In genomic region chr2:113541200-113541983, GRCh38 we compare ENCODE assay signal across 9 cellular contexts. TPM values are rescaled to one million over a fixed set of nuclear protein-coding genes. Genes with fewer than 3 reads are reported as not detected.
DNase-seq lines count a peak whose midpoint lies in the region; ATAC-seq and TF ChIP-seq lines count a peak whose summit lies in the region.
"Not testable (repeated sequence)": the region's sequence is repeated elsewhere in the genome, so short reads cannot be mapped to it uniquely, and the experiment has no call there.
"Had no signal": no experiment of that assay in that cellular context is flagged by ENCODE, and none has a peak within 500 bp of the region (broad histone marks: within the 10 kb centered on the region; RNA-seq: fewer than 3 reads in every experiment).

No MANE protein-coding gene starts in this region.

- no CpG with 5 or more reads among the region's 72 CpGs for WGBS in iPS DF 6.9 (ENCODE audit: insufficient coverage, insufficient read length)

- DNase-seq in AG04450 (ENCODE audit: low read depth, low spot score) (peak; percentile 10), T-helper 9 cell (peak; percentile 11)
- DNase-seq in HFF-Myc (ENCODE audit: extremely low read depth, low read depth); iPS DF 6.9 (ENCODE audit: low read depth, low spot score): not testable (repeated sequence)
- DNase-seq in naive thymus-derived CD4-positive, alpha-beta T cell: peak in 6 of 9 donors; percentile 7 to 32 (median 20)
- peak in 2 of 3 donors; percentile 5 to 12 for DNase-seq in stimulated activated CD4-positive, alpha-beta T cell treated with anti-CD3 and anti-CD28 coated beads, Interleukin-12 subunit alpha, Interleukin-12 subunit beta, amount 100 ng/mL, for 48 hours (ENCODE audit: low read depth in 2 of 3, low spot score in 1 of 3)

- H3K27me3 Mint-ChIP-seq in activated naive CD4-positive, alpha-beta T cell treated with anti-CD3 and anti-CD28 coated beads, Interleukin-2, amount 50 U/mL, for 24 hours: not testable (repeated sequence)
- peaks cover 0 to 29% (median 11%) of the 10 kb centered on the region in 5 donors for H3K27me3 Mint-ChIP-seq in naive thymus-derived CD4-positive, alpha-beta T cell

- H3K9ac ChIP-seq in endocrine pancreas (ENCODE audit: control insufficient read depth, insufficient read depth, low read length): peak overlapping the region; percentile 60

- H3K4me1 Mint-ChIP-seq in activated naive CD4-positive, alpha-beta T cell treated with anti-CD3 and anti-CD28 coated beads, Interleukin-2, amount 50 U/mL, for 24 hours; naive thymus-derived CD4-positive, alpha-beta T cell: not testable (repeated sequence)

- intact Hi-C loops in naive thymus-derived CD4-positive, alpha-beta T cell (cut with micrococcal nuclease): not testable (repeated sequence)

- peak overlapping the region; percentile 31 for H3K27ac ChIP-seq in AG04450 (ENCODE audit: low read depth, low read length)
- H3K27ac ChIP-seq in iPS DF 6.9 (ENCODE audit: low read length); naive thymus-derived CD4-positive, alpha-beta T cell (ENCODE audit: low read depth, low read length): not testable (repeated sequence)

- TF ChIP-seq CTCF in AG04450 (IDR thresholded peaks at IDR 0.05; ENCODE audit: low read depth, low read length); HFF-Myc (IDR thresholded peaks at IDR 0.05; ENCODE audit: low read depth, low read length, missing control alignments): not testable (repeated sequence)

- CTCF ChIA-PET in AG04450 (lab: Charles Lee); naive thymus-derived CD4-positive, alpha-beta T cell (lab: Charles Lee): not testable (repeated sequence)

- POLR2A ChIA-PET in AG04450 (lab: Yijun Ruan, JAX); naive thymus-derived CD4-positive, alpha-beta T cell (lab: Charles Lee): not testable (repeated sequence)

- H3K36me3 ChIP-seq in endocrine pancreas (ENCODE audit: control insufficient read depth, insufficient read depth, low read length); iPS DF 6.9 (ENCODE audit: control insufficient read depth, insufficient read depth, low read length); naive thymus-derived CD4-positive, alpha-beta T cell (ENCODE audit: control insufficient read depth in 2 of 3, insufficient read depth in 3 of 3, low read length in 3 of 3): not testable (repeated sequence)

- not testable (repeated sequence) for H3K27me3 ChIP-seq in AG04450 (ENCODE audit: control insufficient read depth, insufficient read depth, low read length); endocrine pancreas (ENCODE audit: control insufficient read depth, insufficient read depth, low read length); naive thymus-derived CD4-positive, alpha-beta T cell (ENCODE audit: control insufficient read depth in 2 of 2, insufficient read depth in 2 of 2, low read length in 2 of 2)
- H3K27me3 ChIP-seq in iPS DF 6.9 (ENCODE audit: control insufficient read depth, insufficient read depth, low read length): peaks cover 15% of the 10 kb centered on the region; the same call in 1 of the 2 replicates

- H3K36me3 Mint-ChIP-seq in activated naive CD4-positive, alpha-beta T cell treated with anti-CD3 and anti-CD28 coated beads, Interleukin-2, amount 50 U/mL, for 24 hours; naive thymus-derived CD4-positive, alpha-beta T cell: not testable (repeated sequence)

- not testable (repeated sequence) for H3K9me3 Mint-ChIP-seq in activated naive CD4-positive, alpha-beta T cell treated with anti-CD3 and anti-CD28 coated beads, Interleukin-2, amount 50 U/mL, for 24 hours; naive thymus-derived CD4-positive, alpha-beta T cell

- not testable (repeated sequence) for H3K4me1 ChIP-seq in endocrine pancreas (ENCODE audit: control insufficient read depth, insufficient read depth, low read length); iPS DF 6.9 (ENCODE audit: control insufficient read depth, insufficient read depth, low read length); naive thymus-derived CD4-positive, alpha-beta T cell (ENCODE audit: control insufficient read depth in 2 of 2, insufficient read depth in 2 of 2, low read length in 2 of 2)

- H3K9me3 ChIP-seq in AG04450 (ENCODE audit: control insufficient read depth, insufficient read depth, low read length); endocrine pancreas (ENCODE audit: control insufficient read depth, low read length); iPS DF 6.9 (ENCODE audit: control insufficient read depth, insufficient read depth, low read length); naive thymus-derived CD4-positive, alpha-beta T cell (ENCODE audit: control insufficient read depth in 2 of 3, low read length in 3 of 3): not testable (repeated sequence)

- H3K4me3 Mint-ChIP-seq in activated naive CD4-positive, alpha-beta T cell treated with anti-CD3 and anti-CD28 coated beads, Interleukin-2, amount 50 U/mL, for 24 hours: peak overlapping the region; percentile 81
- H3K4me3 Mint-ChIP-seq in naive thymus-derived CD4-positive, alpha-beta T cell: peak overlapping the region; percentile 55 to 84 (median 74)

- not testable (repeated sequence) for H3K27ac Mint-ChIP-seq in activated naive CD4-positive, alpha-beta T cell treated with anti-CD3 and anti-CD28 coated beads, Interleukin-2, amount 50 U/mL, for 24 hours; naive thymus-derived CD4-positive, alpha-beta T cell

- ATAC-seq in naive thymus-derived CD4-positive, alpha-beta T cell: peak; percentile 66

- H3K4me3 ChIP-seq in AG04450 (ENCODE audit: low read depth, low read length) (peak overlapping the region; percentile 61), HFF-Myc (replicated peaks; ENCODE audit: low read depth, low read length) (peak overlapping the region; percentile 28), iPS DF 6.9 (ENCODE audit: low read length) (peak overlapping the region; percentile 44; the same call in 1 of the 2 replicates)
- not testable (repeated sequence) for H3K4me3 ChIP-seq in endocrine pancreas (ENCODE audit: control insufficient read depth, insufficient read depth, low read length)
- H3K4me3 ChIP-seq in naive thymus-derived CD4-positive, alpha-beta T cell (ENCODE audit: low read length): peak overlapping the region; percentile 46

RNA-seq across cellular contexts. Expression of gene FOXD4L1, which starts 42.9 kb away (rescaled TPM):
- polyA plus RNA-seq in AG04450 (2011; rRNA removed): 0.02 TPM in 1 of 2 replicates, not detected in the other
- polyA minus RNA-seq in AG04450 (2011; rRNA and poly(A)+ RNA removed): 0.18 and 0.22 TPM in 2 replicates
- under 1 TPM in 4 of 5 experiments, not detected in 1; 0.16 to 0.60 (median 0.35) TPM for total RNA-seq in naive thymus-derived CD4-positive, alpha-beta T cell
- polyA plus RNA-seq in naive thymus-derived CD4-positive, alpha-beta T cell: not detected
- total RNA-seq: HT-29 had no signal
